In the genomic region with DNA sequence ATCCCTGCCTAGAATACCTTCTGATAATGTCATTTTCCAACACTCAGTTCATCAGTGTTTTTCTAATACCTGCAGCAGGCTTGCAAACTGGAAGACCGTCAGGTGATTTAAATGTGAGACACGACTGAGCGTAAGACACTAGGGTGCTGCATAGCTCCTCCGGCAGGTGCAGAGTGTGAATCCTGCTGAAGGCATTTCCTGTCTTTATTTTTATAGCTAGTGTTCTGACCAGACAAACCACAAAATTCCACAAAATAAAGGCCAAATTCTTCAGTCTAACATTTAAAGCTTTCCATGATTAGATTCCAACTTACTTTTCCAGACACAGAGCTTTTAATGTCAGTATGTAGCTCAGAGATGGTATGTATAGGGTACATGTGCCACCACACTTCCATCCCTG, we compare ENCODE assay signal across 19 cellular contexts.
A peak's percentile ranks its signal among the peaks of the same experiment; 100 is the strongest.
DNase-seq lines count a peak whose midpoint lies in the region; ATAC-seq, FAIRE-seq and TF ChIP-seq lines count a peak whose summit lies in the region.
"Had no signal": no experiment of that assay in that cellular context is flagged by ENCODE, and none has a peak within 500 bp of the region (broad histone marks: within the 10 kb centered on the region; RNA-seq: fewer than 3 reads in every experiment).

No MANE protein-coding gene starts in this region.

- H3K9ac ChIP-seq in IMR-90 (ENCODE audit: low read depth, low read length), result no peak overlapping the region

- peaks cover 11 to 46% of the 10 kb centered on the region in 2 experiments; a peak in 2 of 4 replicates for H3K79me1 ChIP-seq in IMR-90 (ENCODE audit: low read depth in 1 of 2, low read length in 2 of 2)

- no peak for TF ChIP-seq POLR2A in IMR-90 (IDR thresholded peaks at IDR 0.05; ENCODE audit: low read depth, low read length)

- peak overlapping the region; percentile 99 for H2AK5ac ChIP-seq in IMR-90 (ENCODE audit: low read depth, low read length)

- peak overlapping the region; percentile 37 to 94 for H4K8ac ChIP-seq in IMR-90 (ENCODE audit: low read depth in 2 of 2, low read length in 2 of 2)

- H3K4me3 Mint-ChIP-seq in activated naive CD8-positive, alpha-beta T cell treated with anti-CD3 and anti-CD28 coated beads, Interleukin-2, amount 50 U/mL, for 24 hours, result no peak overlapping the region
- H3K4me3 Mint-ChIP-seq: activated T-helper 1 cell treated with anti-CD3 and anti-CD28 coated beads, Interleukin-12 subunit alpha, Interleukin-12 subunit beta, Interleukin-2, Interleukin-4 antibody, amounts not matched to agents 30 ng/mL and 10 ng/mL and 1 ng/mL, durations not matched to agents 14 hours and 24 hours and 36 hours; effector memory CD8-positive, alpha-beta T cell had no signal

- H2BK15ac ChIP-seq in IMR-90 (ENCODE audit: low read depth, low read length), result peak overlapping the region; percentile 91

- peaks cover 27% of the 10 kb centered on the region for H3K4me1 ChIP-seq in IMR-90 (ENCODE audit: control insufficient read depth, insufficient read depth, low read length)
- H3K4me1 ChIP-seq: ascending aorta had no signal

- CTCF ChIA-PET in IMR-90 (lab: Yijun Ruan, JAX), result interaction anchor here (0.6 to 1.6 kb wide), 6 partner anchors 8 to 774 kb away, joined by 3 to 6 read pairs (median 3); no protein-coding TSS in a partner anchor

- DNase-seq in AG08395 (ENCODE audit: low spot score) (peak; percentile 62), IMR-90 (peak; percentile 87), bronchial epithelial cell (ENCODE audit: low read depth) (peak; percentile 41), kidney glomerular epithelial cell (lab: John Stamatoyannopoulos, UW) (peak; percentile 68), midbrain (lab: John Stamatoyannopoulos, UW) (no peak)
- no peak for DNase-seq in activated naive CD8-positive, alpha-beta T cell treated with anti-CD3 and anti-CD28 coated beads, Interleukin-2, amount 50 U/mL, for 24 hours
- DNase-seq: activated CD4-positive, alpha-beta T cell treated with anti-CD3 and anti-CD28 coated beads, Interleukin-2, amount 50 U/mL, for 1 hour; DMS53; effector memory CD8-positive, alpha-beta T cell; hippocampal formation; KBM-7; NCI-H1694; NCI-H526 treated with DMSO at 0.1 percent for 48 hours; T-helper 9 cell had no signal

- TF ChIP-seq CTCF in IMR-90 (conservative IDR thresholded peaks at IDR 0.05; ENCODE audit: low read depth, low read length) (no peak), bronchial epithelial cell (IDR thresholded peaks at IDR 0.05; ENCODE audit: insufficient read depth, low read length, severe bottlenecking) (no peak)

- no peaks in the 10 kb centered on the region; the same call in 1 of the 2 replicates for H3K36me3 ChIP-seq in IMR-90 (ENCODE audit: control insufficient read depth, insufficient read depth, low read length)
- H3K36me3 ChIP-seq in bronchial epithelial cell (ENCODE audit: control insufficient read depth, insufficient read depth, low read length), result no peaks in the 10 kb centered on the region
- H3K36me3 ChIP-seq: ascending aorta had no signal

- no peak overlapping the region for H3K4me3 ChIP-seq in IMR-90 (ENCODE audit: insufficient read depth, low read depth, low read length)
- no peak overlapping the region for H3K4me3 ChIP-seq in bronchial epithelial cell (ENCODE audit: low read depth, low read length)
- H3K4me3 ChIP-seq: ascending aorta, lung had no signal

- H3K27me3 ChIP-seq in IMR-90 (ENCODE audit: control insufficient read depth, insufficient read depth, low read length) (no peaks in the 10 kb centered on the region), bronchial epithelial cell (ENCODE audit: control insufficient read depth, insufficient read depth, low read length) (no peaks in the 10 kb centered on the region)
- H3K27me3 ChIP-seq: ascending aorta had no signal

- peak overlapping the region; percentile 97 for H2BK20ac ChIP-seq in IMR-90 (ENCODE audit: low read depth, low read length)

- peaks cover 30% of the 10 kb centered on the region for H3K9me1 ChIP-seq in IMR-90 (ENCODE audit: insufficient read depth, low read length)

- peak overlapping the region; percentile 95 for H2BK120ac ChIP-seq in IMR-90 (ENCODE audit: low read depth, low read length)

- peaks cover 18% of the 10 kb centered on the region for H3K4me1 Mint-ChIP-seq in activated naive CD8-positive, alpha-beta T cell treated with anti-CD3 and anti-CD28 coated beads, Interleukin-2, amount 50 U/mL, for 24 hours

- H3K18ac ChIP-seq in IMR-90 (ENCODE audit: low read depth, low read length), result peak overlapping the region; percentile 87

- BruUV-seq in IMR-90 (replicated peaks; lab: Mats Ljungman, UMichigan), result no TSS peak

- ATAC-seq in IMR-90 (ENCODE audit: low read depth), result peak; percentile 72
- ATAC-seq in activated naive CD8-positive, alpha-beta T cell treated with anti-CD3 and anti-CD28 coated beads, Interleukin-2, amount 50 U/mL, for 24 hours, result no peak
- ATAC-seq in HG03175 (IDR thresholded peaks at IDR 0.05; ENCODE audit: unreplicated experiment), result no peak
- no peak for ATAC-seq in GM18867 (IDR thresholded peaks at IDR 0.05; ENCODE audit: unreplicated experiment)
- ATAC-seq: effector memory CD8-positive, alpha-beta T cell had no signal

- no peak overlapping the region for H2AFZ ChIP-seq in IMR-90 (replicated peaks; ENCODE audit: low read length, poor library complexity)

- no peak for FAIRE-seq in bronchial epithelial cell (lab: Jason Lieb, UNC)

- POLR2A ChIA-PET in IMR-90 (lab: Charles Lee; ENCODE audit: unreplicated experiment), result interaction anchor here (0.5 to 1.4 kb wide), 4 partner anchors 15 to 408 kb away, joined by 3 to 4 read pairs (median 4); no protein-coding TSS in a partner anchor

- no peaks in the 10 kb centered on the region for H3K36me3 Mint-ChIP-seq in activated naive CD8-positive, alpha-beta T cell treated with anti-CD3 and anti-CD28 coated beads, Interleukin-2, amount 50 U/mL, for 24 hours (ENCODE audit: low read depth)

- peak overlapping the region; percentile 60 for H2AK9ac ChIP-seq in IMR-90 (replicated peaks; ENCODE audit: low read depth, low read length, poor library complexity)

- intact Hi-C loops in IMR-90 (cut with micrococcal nuclease), result loop anchor here (5.0 kb wide), 2 partner anchors 50 to 195 kb away; partner anchors contain the start of gene NAP1L1

- peak overlapping the region; percentile 81 for H3K23ac ChIP-seq in IMR-90 (ENCODE audit: low read depth, low read length)

- peak overlapping the region; percentile 59 for H4K5ac ChIP-seq in IMR-90 (ENCODE audit: low read depth, low read length)

- H4K91ac ChIP-seq in IMR-90 (ENCODE audit: insufficient read depth, low read depth, low read length), result peak overlapping the region; percentile 89

- H4K20me1 ChIP-seq in IMR-90 (ENCODE audit: insufficient read depth, low read length), result no peaks in the 10 kb centered on the region; the same call in 1 of the 2 replicates

- no peaks in the 10 kb centered on the region for H3K9me3 ChIP-seq in IMR-90 (ENCODE audit: control insufficient read depth, insufficient read depth, low read length)
- H3K9me3 ChIP-seq: ascending aorta had no signal

- H3K56ac ChIP-seq in IMR-90 (ENCODE audit: extremely low read depth, insufficient read depth, low read length), result peak overlapping the region; percentile 57; the same call in 1 of the 2 replicates

- H3K27me3 Mint-ChIP-seq in activated naive CD8-positive, alpha-beta T cell treated with anti-CD3 and anti-CD28 coated beads, Interleukin-2, amount 50 U/mL, for 24 hours, result peaks cover 26% of the 10 kb centered on the region

- no peaks in the 10 kb centered on the region for H3K9me3 Mint-ChIP-seq in activated naive CD8-positive, alpha-beta T cell treated with anti-CD3 and anti-CD28 coated beads, Interleukin-2, amount 50 U/mL, for 24 hours
- H3K9me3 Mint-ChIP-seq: activated T-helper 1 cell treated with anti-CD3 and anti-CD28 coated beads, Interleukin-12 subunit alpha, Interleukin-12 subunit beta, Interleukin-2, Interleukin-4 antibody, amounts not matched to agents 30 ng/mL and 10 ng/mL and 1 ng/mL, durations not matched to agents 14 hours and 24 hours and 36 hours; effector memory CD8-positive, alpha-beta T cell had no signal

- WGBS in IMR-90 (ENCODE audit: extremely low coverage in 2 of 2, insufficient read length in 1 of 2), 2 experiments, result no CpG with 5 or more reads among the region's 4 CpGs

- H3K4ac ChIP-seq in IMR-90 (ENCODE audit: low read depth, low read length), result peak overlapping the region; percentile 93

- peak overlapping the region; percentile 83 for H2BK5ac ChIP-seq in IMR-90 (ENCODE audit: low read depth, low read length, poor library complexity, severe bottlenecking)

- no peak overlapping the region for H3K27ac Mint-ChIP-seq in activated naive CD8-positive, alpha-beta T cell treated with anti-CD3 and anti-CD28 coated beads, Interleukin-2, amount 50 U/mL, for 24 hours
- H3K27ac Mint-ChIP-seq: activated T-helper 1 cell treated with anti-CD3 and anti-CD28 coated beads, Interleukin-12 subunit alpha, Interleukin-12 subunit beta, Interleukin-2, Interleukin-4 antibody, amounts not matched to agents 30 ng/mL and 10 ng/mL and 1 ng/mL, durations not matched to agents 14 hours and 24 hours and 36 hours; effector memory CD8-positive, alpha-beta T cell had no signal

- H3K14ac ChIP-seq in IMR-90 (replicated peaks; ENCODE audit: low read depth, low read length), result peak overlapping the region; percentile 97

- in situ Hi-C loops in IMR-90 (cut with MboI; ENCODE audit: low sequenced_read_pairs), result no loop called here

- dilution Hi-C loops in IMR-90 (cut with HindIII; ENCODE audit: low sequenced_read_pairs, unreplicated experiment), result no loop called here

- peak overlapping the region; percentile 59; the same call in 1 of the 2 replicates for H3K4me2 ChIP-seq in IMR-90 (ENCODE audit: low read depth, low read length)

- no peak for TF ChIP-seq RAD21 in IMR-90 (IDR thresholded peaks at IDR 0.05; ENCODE audit: low read length)

- peak overlapping the region; percentile 52 for H3K27ac ChIP-seq in IMR-90 (ENCODE audit: insufficient read depth, low read length)
- H3K27ac ChIP-seq: ascending aorta had no signal

TF ChIP-seq in IMR-90, 13 proteins besides CTCF, POLR2A, EP300 and RAD21:
- TF ChIP-seq SMC3 (IDR thresholded peaks at IDR 0.05; ENCODE audit: low read depth, low read length) (no peak), BHLHE40 (IDR thresholded peaks at IDR 0.05; ENCODE audit: low read depth, low read length) (peak; percentile 79; the same call in 1 of the 2 replicates), RCOR1 (IDR thresholded peaks at IDR 0.05; ENCODE audit: insufficient replicate concordance, low read length) (peak; percentile 90)

Comparison
In these comparisons a context has a peak if more than half of its experiments do, and no peak if none do; other contexts are left out.
1. DNase-seq: peak in AG08395 (single experiment), IMR-90 (single experiment), bronchial epithelial cell (single experiment) and kidney glomerular epithelial cell (single experiment); none in midbrain (single experiment) and activated naive CD8-positive, alpha-beta T cell treated with anti-CD3 and anti-CD28 coated beads, Interleukin-2, amount 50 U/mL, for 24 hours (single experiment).